7 cellular contexts compared by ENCODE assay signal in genomic region chr1:144490394-144490793, GRCh38. TPM values are rescaled to one million over a fixed set of nuclear protein-coding genes. Genes with fewer than 3 reads are reported as not detected.
A peak's percentile ranks its signal among the peaks of the same experiment; 100 is the strongest.
DNase-seq lines count a peak whose midpoint lies in the region; ATAC-seq and TF ChIP-seq lines count a peak whose summit lies in the region.
"Not testable (repeated sequence)": the region's sequence is repeated elsewhere in the genome, so short reads cannot be mapped to it uniquely, and the experiment has no call there.

No MANE protein-coding gene starts in this region.

- intact Hi-C loops in activated B cell treated with CpG ODN at 0.5 μM for 24 hours (cut with micrococcal nuclease); naive thymus-derived CD4-positive, alpha-beta T cell (cut with micrococcal nuclease): not testable (repeated sequence)

- H3K9ac ChIP-seq in HUES48 (ENCODE audit: low read depth, low read length): not testable (repeated sequence)

- POLR2A ChIA-PET in activated B cell treated with CpG ODN at 0.5 μM for 24 hours (lab: Charles Lee); naive thymus-derived CD4-positive, alpha-beta T cell (lab: Charles Lee): not testable (repeated sequence)

- ATAC-seq in activated B cell treated with CpG ODN at 0.5 μM for 24 hours (ENCODE audit: low read depth); activated naive CD8-positive, alpha-beta T cell treated with anti-CD3 and anti-CD28 coated beads, Interleukin-2, amount 50 U/mL, for 24 hours; foreskin keratinocyte; naive thymus-derived CD4-positive, alpha-beta T cell: not testable (repeated sequence)

- not testable (repeated sequence) for H3K27ac Mint-ChIP-seq in activated B cell treated with CpG ODN at 0.5 μM for 24 hours; activated T-cell treated with anti-CD3 and anti-CD28 coated beads, Interleukin-2, amount 50 U/mL, for 24 hours; activated naive CD8-positive, alpha-beta T cell treated with anti-CD3 and anti-CD28 coated beads, Interleukin-2, amount 50 U/mL, for 24 hours; naive thymus-derived CD4-positive, alpha-beta T cell

- peak overlapping the region; percentile 65 for H3K4me3 Mint-ChIP-seq in activated B cell treated with CpG ODN at 0.5 μM for 24 hours
- H3K4me3 Mint-ChIP-seq in activated T-cell treated with anti-CD3 and anti-CD28 coated beads, Interleukin-2, amount 50 U/mL, for 24 hours: peak overlapping the region; percentile 39
- H3K4me3 Mint-ChIP-seq in activated naive CD8-positive, alpha-beta T cell treated with anti-CD3 and anti-CD28 coated beads, Interleukin-2, amount 50 U/mL, for 24 hours: peak overlapping the region; percentile 58
- peak overlapping the region in 7 of 10 donors; percentile 39 to 81 (median 64) for H3K4me3 Mint-ChIP-seq in naive thymus-derived CD4-positive, alpha-beta T cell

- H3K9me3 ChIP-seq in HUES48 (ENCODE audit: control insufficient read depth, insufficient read depth, low read length); naive thymus-derived CD4-positive, alpha-beta T cell (ENCODE audit: control insufficient read depth in 2 of 3, low read length in 3 of 3): not testable (repeated sequence)

- not testable (repeated sequence) for H3K27me3 ChIP-seq in HUES48 (ENCODE audit: control insufficient read depth, insufficient read depth, low read length); foreskin keratinocyte; naive thymus-derived CD4-positive, alpha-beta T cell (ENCODE audit: control insufficient read depth in 2 of 2, insufficient read depth in 2 of 2, low read length in 2 of 2)

- not testable (repeated sequence) for H3K36me3 Mint-ChIP-seq in activated B cell treated with CpG ODN at 0.5 μM for 24 hours (ENCODE audit: low read depth); activated T-cell treated with anti-CD3 and anti-CD28 coated beads, Interleukin-2, amount 50 U/mL, for 24 hours (ENCODE audit: low read depth); activated naive CD8-positive, alpha-beta T cell treated with anti-CD3 and anti-CD28 coated beads, Interleukin-2, amount 50 U/mL, for 24 hours (ENCODE audit: low read depth); naive thymus-derived CD4-positive, alpha-beta T cell

- CTCF ChIA-PET in activated B cell treated with CpG ODN at 0.5 μM for 24 hours (lab: Charles Lee); naive thymus-derived CD4-positive, alpha-beta T cell (lab: Charles Lee): not testable (repeated sequence)

- not testable (repeated sequence) for H3K4me1 ChIP-seq in HUES48 (ENCODE audit: control insufficient read depth, insufficient read depth, low read length); foreskin keratinocyte; naive thymus-derived CD4-positive, alpha-beta T cell (ENCODE audit: control insufficient read depth in 2 of 2, insufficient read depth in 2 of 2, low read length in 2 of 2)

- H3K36me3 ChIP-seq in HUES48 (ENCODE audit: control insufficient read depth, insufficient read depth, low read length); naive thymus-derived CD4-positive, alpha-beta T cell (ENCODE audit: control insufficient read depth in 2 of 3, insufficient read depth in 3 of 3, low read length in 3 of 3): not testable (repeated sequence)

- H3K9me3 Mint-ChIP-seq in activated B cell treated with CpG ODN at 0.5 μM for 24 hours; activated T-cell treated with anti-CD3 and anti-CD28 coated beads, Interleukin-2, amount 50 U/mL, for 24 hours; activated naive CD8-positive, alpha-beta T cell treated with anti-CD3 and anti-CD28 coated beads, Interleukin-2, amount 50 U/mL, for 24 hours; naive thymus-derived CD4-positive, alpha-beta T cell: not testable (repeated sequence)

- H3K27ac ChIP-seq in HUES48 (ENCODE audit: low read depth, low read length); foreskin keratinocyte; naive thymus-derived CD4-positive, alpha-beta T cell (ENCODE audit: low read depth, low read length): not testable (repeated sequence)

- not testable (repeated sequence) for TF ChIP-seq CTCF in activated B cell treated with CpG ODN at 0.5 μM for 24 hours (IDR thresholded peaks at IDR 0.05); foreskin keratinocyte (conservative IDR thresholded peaks at IDR 0.05)

- H3K4me3 ChIP-seq in HUES48 (ENCODE audit: low read depth, low read length): peak overlapping the region; percentile 52
- peak overlapping the region; percentile 37 for H3K4me3 ChIP-seq in naive thymus-derived CD4-positive, alpha-beta T cell (ENCODE audit: low read length)

- DNase-seq in activated B cell treated with CpG ODN at 0.5 μM for 24 hours: not testable (repeated sequence)
- peak; percentile 40 for DNase-seq in activated T-cell treated with anti-CD3 and anti-CD28 coated beads, Interleukin-2, amount 50 U/mL, for 24 hours
- DNase-seq in activated naive CD8-positive, alpha-beta T cell treated with anti-CD3 and anti-CD28 coated beads, Interleukin-2, amount 50 U/mL, for 24 hours: peak; percentile 4
- peak; percentile 2 to 9 for DNase-seq in foreskin keratinocyte
- peak in 8 of 9 donors; percentile 0 to 36 (median 14) for DNase-seq in naive thymus-derived CD4-positive, alpha-beta T cell
- DNase-seq in stimulated activated CD4-positive, alpha-beta T cell treated with anti-CD3 and anti-CD28 coated beads, Interleukin-4, amount 100 ng/mL, for 24 hours: peak; percentile 8

- not testable (repeated sequence) for H3K4me1 Mint-ChIP-seq in activated B cell treated with CpG ODN at 0.5 μM for 24 hours; activated T-cell treated with anti-CD3 and anti-CD28 coated beads, Interleukin-2, amount 50 U/mL, for 24 hours (ENCODE audit: low read depth); activated naive CD8-positive, alpha-beta T cell treated with anti-CD3 and anti-CD28 coated beads, Interleukin-2, amount 50 U/mL, for 24 hours; naive thymus-derived CD4-positive, alpha-beta T cell

- H3K27me3 Mint-ChIP-seq in activated B cell treated with CpG ODN at 0.5 μM for 24 hours; activated T-cell treated with anti-CD3 and anti-CD28 coated beads, Interleukin-2, amount 50 U/mL, for 24 hours; activated naive CD8-positive, alpha-beta T cell treated with anti-CD3 and anti-CD28 coated beads, Interleukin-2, amount 50 U/mL, for 24 hours; naive thymus-derived CD4-positive, alpha-beta T cell: not testable (repeated sequence)

RNA-seq across cellular contexts. Expression of gene NBPF15, which starts 28.9 kb away (rescaled TPM):
- total RNA-seq in activated B cell treated with CpG ODN at 0.5 μM for 24 hours (48.8 and 62.9 TPM in 2 replicates), foreskin keratinocyte (29.0 and 35.8 TPM in 2 replicates)
- polyA plus RNA-seq in foreskin keratinocyte: 10.3 and 10.7 TPM in 2 replicates
- total RNA-seq in naive thymus-derived CD4-positive, alpha-beta T cell: 100 to 1,000 TPM in 4 of 5 experiments, 10 to 100 TPM in 1; 46.7 to 259 (median 115) TPM
- polyA plus RNA-seq in naive thymus-derived CD4-positive, alpha-beta T cell: 10 to 100 TPM; 19.7 to 24.5 TPM
